ENCODE assay signal across 16 cellular contexts in the genomic region with DNA sequence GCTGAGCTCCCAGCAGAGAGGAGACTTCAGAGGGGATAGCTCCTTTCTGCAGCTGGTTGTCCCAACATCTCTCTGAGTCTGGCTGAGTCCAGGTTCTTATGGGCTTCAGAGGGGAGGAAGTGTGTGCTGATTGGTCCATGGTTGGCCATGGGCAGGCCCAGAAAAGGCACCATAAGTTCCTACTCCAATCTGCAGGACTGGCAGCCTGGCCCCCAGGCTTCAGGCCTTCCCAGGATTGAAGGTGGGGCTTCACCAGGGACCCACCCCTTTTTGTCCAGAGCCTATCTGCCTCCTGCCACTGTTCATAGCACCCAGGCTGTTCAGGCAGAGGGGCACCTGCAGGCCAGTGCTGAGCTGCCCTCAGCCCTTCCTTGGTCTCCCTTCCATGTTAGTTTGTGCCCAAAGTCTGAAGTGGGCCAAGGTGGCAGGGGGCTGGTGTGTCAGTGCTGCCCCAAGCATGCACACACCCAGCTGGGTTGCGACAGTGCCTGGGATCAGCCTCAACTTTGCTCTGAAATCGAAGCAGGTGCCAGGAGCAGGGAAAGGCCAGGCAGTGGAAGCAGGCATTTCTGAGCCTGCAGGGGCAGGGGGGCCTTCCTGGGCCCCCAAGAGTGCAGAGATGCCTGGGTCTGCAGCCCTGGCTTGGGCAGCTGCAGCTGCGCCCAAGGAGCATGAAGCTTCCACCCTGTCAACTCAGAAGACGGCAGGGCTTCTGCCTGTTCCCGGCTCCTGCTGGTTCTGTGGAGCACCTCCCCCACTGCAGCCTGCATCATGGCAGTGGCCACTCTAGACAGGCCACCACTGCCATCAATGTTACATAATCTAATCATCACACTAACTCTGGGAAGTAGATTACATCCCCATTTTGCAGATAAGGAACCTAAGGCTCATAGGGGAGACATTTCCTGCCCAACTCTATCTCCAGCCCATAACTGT. TPM values are rescaled to one million over a fixed set of nuclear protein-coding genes. Genes with fewer than 3 reads are reported as not detected.
A peak's percentile ranks its signal among the peaks of the same experiment; 100 is the strongest.
DNase-seq lines count a peak whose midpoint lies in the region; ATAC-seq, FAIRE-seq and TF ChIP-seq lines count a peak whose summit lies in the region.
"Had no signal": no experiment of that assay in that cellular context is flagged by ENCODE, and none has a peak within 500 bp of the region (broad histone marks: within the 10 kb centered on the region; RNA-seq: fewer than 3 reads in every experiment).

No MANE protein-coding gene starts in this region.

- peaks cover 5% of the 10 kb centered on the region for H3K9me3 Mint-ChIP-seq in Calu3 (ENCODE audit: low read depth, unreplicated experiment)
- no peaks in the 10 kb centered on the region for H3K9me3 Mint-ChIP-seq in MCF 10A (ENCODE audit: unreplicated experiment)

- H3K4me1 ChIP-seq in A549 (peaks cover 54% of the 10 kb centered on the region), heart left ventricle (peaks cover 0 to 67% (median 26%) of the 10 kb centered on the region in 12 donors)

- H3K4me1 Mint-ChIP-seq in Calu3 (ENCODE audit: low read depth, unreplicated experiment) (peaks cover 72% of the 10 kb centered on the region), MCF 10A (ENCODE audit: insufficient read depth, unreplicated experiment) (peaks cover 38% of the 10 kb centered on the region)

- TF ChIP-seq POLR2A in A549 (IDR thresholded peaks at IDR 0.05; ENCODE audit: low read length) (no peak), heart left ventricle (IDR thresholded peaks at IDR 0.05) (no peak)

- no peak for FAIRE-seq in A549 (lab: Jason Lieb, UNC)
- FAIRE-seq: keratinocyte had no signal

- no peak for ATAC-seq in A549
- ATAC-seq in HG03565 (IDR thresholded peaks at IDR 0.05; ENCODE audit: unreplicated experiment): no peak
- ATAC-seq in heart left ventricle: no peak

- CTCF ChIA-PET in A549 (lab: Yijun Ruan, JAX): interaction anchor here (1.9 to 5.0 kb wide), 3 partner anchors 10 to 16 kb away, joined by 4 to 27 read pairs (median 6); no protein-coding TSS in a partner anchor
- CTCF ChIA-PET in Calu3 (lab: Charles Lee): interaction anchor here (1.2 to 2.2 kb wide), 2 partner anchors 16 to 21 kb away, joined by 3 to 12 read pairs; no protein-coding TSS in a partner anchor
- CTCF ChIA-PET in MCF 10A (lab: Yijun Ruan, JAX): interaction anchor here (0.5 to 4.0 kb wide), 8 partner anchors 10 to 487 kb away, joined by 3 to 34 read pairs (median 4); no protein-coding TSS in a partner anchor

- H3K4me2 ChIP-seq in A549: peak overlapping the region; percentile 48; the same call in 1 of the 3 replicates

- H3K27ac Mint-ChIP-seq in Calu3 (ENCODE audit: unreplicated experiment): peak overlapping the region; percentile 65
- no peak overlapping the region for H3K27ac Mint-ChIP-seq in MCF 10A (ENCODE audit: low read depth, unreplicated experiment)

- H3K4me3 ChIP-seq in A549 (no peak overlapping the region), foreskin fibroblast (ENCODE audit: low read depth in 1 of 2, low read length in 2 of 2) (no peak overlapping the region), heart left ventricle (no peak overlapping the region)

- intact Hi-C loops in Calu3 (cut with micrococcal nuclease; ENCODE audit: unreplicated experiment): no loop called here
- intact Hi-C loops in MCF 10A (cut with micrococcal nuclease): loop anchor here (10.0 kb wide), 1 partner anchor 318 kb away; no protein-coding TSS in a partner anchor
- intact Hi-C loops in heart left ventricle (cut with DNase I): no loop called here

- POLR2A ChIA-PET in A549 (lab: Yijun Ruan, JAX): interaction anchor here (1.4 to 1.7 kb wide), 2 partner anchors 16 to 21 kb away, joined by 4 to 5 read pairs; a partner anchor contains a TSS
- POLR2A ChIA-PET in MCF 10A (lab: Yijun Ruan, JAX): interaction anchor here (1.2 to 7.3 kb wide), 6 partner anchors 11 to 45 kb away, joined by 5 to 83 read pairs (median 14); a partner anchor contains a TSS

- TF ChIP-seq RAD21 in A549 (conservative IDR thresholded peaks at IDR 0.05 in 1 of 2, IDR thresholded peaks at IDR 0.05 in 1 of 2): no peak

- H3K36me3 Mint-ChIP-seq in Calu3 (ENCODE audit: insufficient read depth, unreplicated experiment) (peaks cover 33% of the 10 kb centered on the region), MCF 10A (ENCODE audit: insufficient read depth, unreplicated experiment) (no peaks in the 10 kb centered on the region)

- no peak for TF ChIP-seq EP300 in A549 (IDR thresholded peaks at IDR 0.05)

- DNase-seq in A549 (ENCODE audit: low read depth in 1 of 2, low spot score in 1 of 2) (no peak), Calu3 (no peak), RPMI7951 (ENCODE audit: low read depth) (peak; percentile 36), foreskin fibroblast (peak; percentile 21 to 42), NCI-H1436 (lab: John Stamatoyannopoulos, UW) (no peak), MCF 10A (ENCODE audit: unreplicated experiment) (no peak), heart left ventricle (no peak)
- DNase-seq: DMS79, HCEC 1CT, NCI-H2029, NCI-H524 treated with DMSO at 0.1 percent for 48 hours, SHP77, WERI-Rb-1 had no signal

- H3K9me3 ChIP-seq in A549 (peaks cover 10% of the 10 kb centered on the region), heart left ventricle (peaks cover 0 to 12% (median 0%) of the 10 kb centered on the region in 12 donors)

- H3K27me3 ChIP-seq in heart left ventricle: no peaks in the 10 kb centered on the region

- H3K4me3 Mint-ChIP-seq in Calu3 (ENCODE audit: low read depth, unreplicated experiment) (no peak overlapping the region), MCF 10A (ENCODE audit: unreplicated experiment) (no peak overlapping the region)

- H3K27ac ChIP-seq in A549 (peak overlapping the region; percentile 84 to 89; a peak in 5 of 6 replicates), heart left ventricle (peak overlapping the region in 1 of 12 donors; percentile 80)
- H3K27ac ChIP-seq: parathyroid adenoma, WERI-Rb-1 had no signal

- H3K36me3 ChIP-seq in heart left ventricle: no peaks in the 10 kb centered on the region
- H3K36me3 ChIP-seq: WERI-Rb-1 had no signal

- WGBS in A549 (ENCODE audit: missing lambda C conversion rate): 97% methylated on average over 5 of the region's 5 CpGs
- WGBS in heart left ventricle, 4 donors: 94 to 98% (median 95%) methylated on average over 5 of the region's 5 CpGs

- BruUV-seq in Calu3 (replicated peaks; lab: Mats Ljungman, UMichigan) (no TSS peak), MCF 10A (replicated peaks; lab: Mats Ljungman, UMichigan) (no TSS peak)

- H3K27me3 Mint-ChIP-seq in Calu3 (ENCODE audit: unreplicated experiment) (no peaks in the 10 kb centered on the region), MCF 10A (ENCODE audit: insufficient read depth, unreplicated experiment) (no peaks in the 10 kb centered on the region)

- TF ChIP-seq CTCF in A549 (IDR thresholded peaks at IDR 0.05): no peak
- no peak for TF ChIP-seq CTCF in Calu3 (IDR thresholded peaks at IDR 0.05; ENCODE audit: unreplicated experiment)
- no peak for TF ChIP-seq CTCF in foreskin fibroblast (IDR thresholded peaks at IDR 0.05; ENCODE audit: low read depth, low read length)
- TF ChIP-seq CTCF in MCF 10A (IDR thresholded peaks at IDR 0.05; ENCODE audit: unreplicated experiment): no peak
- TF ChIP-seq CTCF in heart left ventricle (IDR thresholded peaks at IDR 0.05): no peak

TF ChIP-seq in A549, 52 proteins besides CTCF, POLR2A, EP300 and RAD21:
- TF ChIP-seq, protein P1, sequence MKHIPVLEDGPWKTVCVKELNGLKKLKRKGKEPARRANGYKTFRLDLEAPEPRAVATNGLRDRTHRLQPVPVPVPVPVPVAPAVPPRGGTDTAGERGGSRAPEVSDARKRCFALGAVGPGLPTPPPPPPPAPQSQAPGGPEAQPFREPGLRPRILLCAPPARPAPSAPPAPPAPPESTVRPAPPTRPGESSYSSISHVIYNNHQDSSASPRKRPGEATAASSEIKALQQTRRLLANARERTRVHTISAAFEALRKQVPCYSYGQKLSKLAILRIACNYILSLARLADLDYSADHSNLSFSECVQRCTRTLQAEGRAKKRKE (CRISPR knock-in tag; IDR thresholded peaks at IDR 0.05; ENCODE audit: low read depth): no peak
- TF ChIP-seq, protein P2, sequence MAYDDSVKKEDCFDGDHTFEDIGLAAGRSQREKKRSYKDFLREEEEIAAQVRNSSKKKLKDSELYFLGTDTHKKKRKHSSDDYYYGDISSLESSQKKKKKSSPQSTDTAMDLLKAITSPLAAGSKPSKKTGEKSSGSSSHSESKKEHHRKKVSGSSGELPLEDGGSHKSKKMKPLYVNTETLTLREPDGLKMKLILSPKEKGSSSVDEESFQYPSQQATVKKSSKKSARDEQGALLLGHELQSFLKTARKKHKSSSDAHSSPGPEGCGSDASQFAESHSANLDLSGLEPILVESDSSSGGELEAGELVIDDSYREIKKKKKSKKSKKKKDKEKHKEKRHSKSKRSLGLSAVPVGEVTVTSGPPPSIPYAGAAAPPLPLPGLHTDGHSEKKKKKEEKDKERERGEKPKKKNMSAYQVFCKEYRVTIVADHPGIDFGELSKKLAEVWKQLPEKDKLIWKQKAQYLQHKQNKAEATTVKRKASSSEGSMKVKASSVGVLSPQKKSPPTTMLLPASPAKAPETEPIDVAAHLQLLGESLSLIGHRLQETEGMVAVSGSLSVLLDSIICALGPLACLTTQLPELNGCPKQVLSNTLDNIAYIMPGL (CRISPR knock-in tag; IDR thresholded peaks at IDR 0.05; ENCODE audit: borderline replicate concordance): no peak
- TF ChIP-seq CBX8 (IDR thresholded peaks at IDR 0.05) (no peak), FOXS1 (CRISPR knock-in tag; IDR thresholded peaks at IDR 0.05) (no peak), HEYL (CRISPR knock-in tag; IDR thresholded peaks at IDR 0.05) (no peak), PHF8 (IDR thresholded peaks at IDR 0.05; ENCODE audit: borderline replicate concordance, low read depth) (no peak)

RNA-seq across cellular contexts. Expression of a gene that starts 21.4 kb away (rescaled TPM):
- polyA plus RNA-seq in A549 (2011; rRNA removed) (20.8 and 28.3 TPM in 2 replicates), A549 (2017; fragmentation: RNase III; extraction: RNeasy Plus Mini Kit Qiagen cat#74134 plus additional on column Dnase treatment) (68.0 to 73.7 TPM (median 70.6 TPM) in 3 replicates), heart left ventricle (10 to 100 TPM; 11.6 to 21.4 TPM)
- polyA plus RNA-seq in A549 (2012; cell fraction: cytosol; rRNA removed): 6.5 and 6.9 TPM in 2 replicates
- polyA plus RNA-seq in A549 (2012; cell fraction: nucleus; rRNA removed): 7.5 and 10.8 TPM in 2 replicates
- polyA minus RNA-seq in A549 (2011; rRNA and poly(A)+ RNA removed): 13.2 and 15.6 TPM in 2 replicates
- total RNA-seq in Calu3 (2022) (129 and 152 TPM in 2 replicates), MCF 10A (2022) (141 and 174 TPM in 2 replicates), heart left ventricle (10 to 100 TPM; 15.0 to 32.3 (median 21.8) TPM)
- total RNA-seq in RPMI7951 (2014; rRNA removed; shearing (Covaris generic)): 15.6 and 18.5 TPM in 2 replicates

Comparison
In these comparisons a context has a peak if more than half of its experiments do, and no peak if none do; other contexts are left out.
1. DNase-seq: peak in RPMI7951 (single experiment) and foreskin fibroblast (2 of 2); none in A549 (0 of 2), Calu3 (single experiment), NCI-H1436 (single experiment), MCF 10A (single experiment) and heart left ventricle (0 of 5).